Comparison of ENCODE assay signal across 8 cellular contexts in genomic region chr9:32550609-32551490, GRCh38.
DNase-seq lines count a peak whose midpoint lies in the region; ATAC-seq and TF ChIP-seq lines count a peak whose summit lies in the region.

No MANE protein-coding gene starts in this region.

- H3K27ac Mint-ChIP-seq in central memory CD8-positive, alpha-beta T cell (ENCODE audit: low read depth) = peak overlapping the region; percentile 98

- peaks cover 41% of the 10 kb centered on the region for H3K4me1 Mint-ChIP-seq in central memory CD8-positive, alpha-beta T cell

- ATAC-seq in GM19023 (IDR thresholded peaks at IDR 0.05; ENCODE audit: unreplicated experiment) = peak; percentile 67
- ATAC-seq in HG03280 (IDR thresholded peaks at IDR 0.05; ENCODE audit: unreplicated experiment) = peak; percentile 68
- peak; percentile 76 for ATAC-seq in central memory CD8-positive, alpha-beta T cell (replicated peaks; ENCODE audit: extremely low read depth, poor library complexity, severe bottlenecking)

- no peak for TF ChIP-seq CTCF in AG09319 (IDR thresholded peaks at IDR 0.05; ENCODE audit: low read depth, low read length)

- H3K36me3 Mint-ChIP-seq in central memory CD8-positive, alpha-beta T cell (ENCODE audit: insufficient read depth) = peaks cover 26% of the 10 kb centered on the region

- H3K4me3 Mint-ChIP-seq in central memory CD8-positive, alpha-beta T cell = peak overlapping the region; percentile 98

- DNase-seq in AG09319 (ENCODE audit: extremely low read depth, low read depth) = peak; percentile 84
- DNase-seq in NCI-H345 (lab: John Stamatoyannopoulos, UW) = peak; percentile 97
- peak; percentile 86 for DNase-seq in activated CD4-positive, CD25-positive, alpha-beta regulatory T cell treated with anti-CD3 and anti-CD28 coated beads, Interleukin-2, amount 50 U/mL, for 16 hours (ENCODE audit: low read depth, low spot score)
- DNase-seq in central memory CD8-positive, alpha-beta T cell (ENCODE audit: low spot score in 2 of 2) = peak; percentile 92 to 93
- DNase-seq in islet precursor cell = peak; percentile 99
- DNase-seq in stimulated activated CD4-positive, alpha-beta T cell treated with anti-CD3 and anti-CD28 coated beads, Interleukin-12 subunit alpha, Interleukin-12 subunit beta, amount 100 ng/mL, for 48 hours (ENCODE audit: low read depth in 2 of 3, low spot score in 1 of 3) = peak; percentile 80 to 85 (median 84)

- H3K9me3 Mint-ChIP-seq in central memory CD8-positive, alpha-beta T cell = no peaks in the 10 kb centered on the region

- H3K27me3 Mint-ChIP-seq in central memory CD8-positive, alpha-beta T cell = no peaks in the 10 kb centered on the region

Comparison
In these comparisons a context has a peak if more than half of its experiments do, and no peak if none do; other contexts are left out.
1. Peak in every context shown above with its lines: DNase-seq and ATAC-seq.